In genomic region chr6:89278956-89279355, GRCh38 we compare ENCODE assay signal across 33 cellular contexts. TPM values are rescaled to one million over a fixed set of nuclear protein-coding genes. Genes with fewer than 3 reads are reported as not detected.
"Had no signal": no experiment of that assay in that cellular context is flagged by ENCODE, and none has a peak within 500 bp of the region (broad histone marks: within the 10 kb centered on the region; RNA-seq: fewer than 3 reads in every experiment).

No MANE protein-coding gene starts in this region.

- H3K9me3 Mint-ChIP-seq: activated CD4-positive, alpha-beta memory T cell treated with anti-CD3 and anti-CD28 coated beads, Interleukin-2, amount 10 ng/mL, durations not matched to agents 7 days and 5 days; activated CD4-positive, alpha-beta T cell treated with anti-CD3 and anti-CD28 coated beads, Interleukin-2, amount 10 ng/mL, durations not matched to agents 7 days and 5 days; activated naive CD4-positive, alpha-beta T cell treated with anti-CD3 and anti-CD28 coated beads for 36 hours; activated naive CD4-positive, alpha-beta T cell treated with anti-CD3 and anti-CD28 coated beads, Interleukin-2, amount 50 U/mL, for 72 hours; activated T-helper 1 cell treated with anti-CD3 and anti-CD28 coated beads, Interleukin-12 subunit alpha, Interleukin-12 subunit beta, Interleukin-2, Interleukin-4 antibody, amounts not matched to agents 30 ng/mL and 10 ng/mL and 1 ng/mL, durations not matched to agents 14 hours and 24 hours and 36 hours; activated T-helper 2 cell treated with anti-CD3 and anti-CD28 coated beads, Interferon-gamma antibody, Interleukin-2, Interleukin-4, amounts not matched to agents 10 μg/mL and 5 μg/mL and 100 μg/mL, durations not matched to agents 14 hours and 24 hours and 36 hours; T-helper 2 cell treated with Interferon-gamma antibody and Interleukin-4, amounts not matched to agents 5 μg/mL and 100 μg/mL, for 36 hours; WTC11 had no signal

- H3K4me1 ChIP-seq: adrenal gland, ascending aorta, breast epithelium, esophagus squamous epithelium, gastroesophageal sphincter had no signal

- ATAC-seq: activated naive CD4-positive, alpha-beta T cell treated with anti-CD3 and anti-CD28 coated beads, Interleukin-2, amount 50 U/mL, for 72 hours; gastroesophageal sphincter; heart right ventricle; T-helper 17 cell; WTC11 had no signal

- H3K36me3 ChIP-seq: adrenal gland, ascending aorta, breast epithelium, cardiac muscle cell, esophagus squamous epithelium, gastroesophageal sphincter, heart right ventricle had no signal

- H3K9me3 ChIP-seq: adrenal gland, ascending aorta, breast epithelium, esophagus squamous epithelium, gastroesophageal sphincter, heart right ventricle had no signal

- H3K27me3 ChIP-seq: adrenal gland, ascending aorta, breast epithelium, cardiac muscle cell, esophagus squamous epithelium, gastroesophageal sphincter, heart right ventricle had no signal

- H3K4me3 ChIP-seq: adrenal gland, ascending aorta, breast epithelium, cardiac muscle cell, esophagus squamous epithelium, gastroesophageal sphincter, heart right ventricle had no signal

- H3K27ac ChIP-seq: adrenal gland, ascending aorta, breast epithelium, cardiac muscle cell, epithelial cell of prostate, esophagus squamous epithelium, gastroesophageal sphincter, heart right ventricle, VCaP had no signal

- DNase-seq: activated CD4-positive, alpha-beta memory T cell treated with anti-CD3 and anti-CD28 coated beads, Interleukin-2, amount 10 ng/mL, durations not matched to agents 7 days and 5 days; activated CD4-positive, alpha-beta T cell treated with anti-CD3 and anti-CD28 coated beads for 1 hour; activated CD4-positive, alpha-beta T cell treated with anti-CD3 and anti-CD28 coated beads for 4 hours; activated CD4-positive, alpha-beta T cell treated with anti-CD3 and anti-CD28 coated beads, Interleukin-2, amount 10 ng/mL, durations not matched to agents 7 days and 5 days; activated CD4-positive, alpha-beta T cell treated with anti-CD3 and anti-CD28 coated beads, Interleukin-2, amount 50 U/mL, for 4 hours; activated effector memory CD4-positive, alpha-beta T cell treated with anti-CD3 and anti-CD28 coated beads, Interleukin-2, amount 50 U/mL, for 16 hours; activated naive CD4-positive, alpha-beta T cell treated with anti-CD3 and anti-CD28 coated beads for 36 hours; activated T-cell treated with anti-CD3 and anti-CD28 coated beads, Interleukin-2, amount 50 U/mL, for 1 hour; activated T-cell treated with anti-CD3 and anti-CD28 coated beads, Interleukin-2, amount 50 U/mL, for 48 hours; amygdala; central memory CD4-positive, alpha-beta T cell; cortex of kidney; dermis blood vessel endothelial cell; effector CD8-positive, alpha-beta T cell; esophagus squamous epithelium; foreskin melanocyte; heart right ventricle; T-helper 1 cell; T-helper 17 cell; T1000 had no signal

- H3K36me3 Mint-ChIP-seq: activated naive CD4-positive, alpha-beta T cell treated with anti-CD3 and anti-CD28 coated beads, Interleukin-2, amount 50 U/mL, for 72 hours; brain; WTC11 had no signal

- H3K4me3 Mint-ChIP-seq: activated CD4-positive, alpha-beta memory T cell treated with anti-CD3 and anti-CD28 coated beads, Interleukin-2, amount 10 ng/mL, durations not matched to agents 7 days and 5 days; activated CD4-positive, alpha-beta T cell treated with anti-CD3 and anti-CD28 coated beads, Interleukin-2, amount 10 ng/mL, durations not matched to agents 7 days and 5 days; activated naive CD4-positive, alpha-beta T cell treated with anti-CD3 and anti-CD28 coated beads for 36 hours; activated T-helper 1 cell treated with anti-CD3 and anti-CD28 coated beads, Interleukin-12 subunit alpha, Interleukin-12 subunit beta, Interleukin-2, Interleukin-4 antibody, amounts not matched to agents 30 ng/mL and 10 ng/mL and 1 ng/mL, durations not matched to agents 14 hours and 24 hours and 36 hours; brain; T-helper 17 cell; T-helper 2 cell treated with Interferon-gamma antibody and Interleukin-4, amounts not matched to agents 5 μg/mL and 100 μg/mL, for 36 hours; WTC11 had no signal

- H3K27ac Mint-ChIP-seq: activated CD4-positive, alpha-beta memory T cell treated with anti-CD3 and anti-CD28 coated beads, Interleukin-2, amount 10 ng/mL, durations not matched to agents 7 days and 5 days; activated CD4-positive, alpha-beta T cell treated with anti-CD3 and anti-CD28 coated beads, Interleukin-2, amount 10 ng/mL, durations not matched to agents 7 days and 5 days; activated naive CD4-positive, alpha-beta T cell treated with anti-CD3 and anti-CD28 coated beads for 36 hours; activated naive CD4-positive, alpha-beta T cell treated with anti-CD3 and anti-CD28 coated beads, Interleukin-2, amount 50 U/mL, for 72 hours; activated T-helper 1 cell treated with anti-CD3 and anti-CD28 coated beads, Interleukin-12 subunit alpha, Interleukin-12 subunit beta, Interleukin-2, Interleukin-4 antibody, amounts not matched to agents 30 ng/mL and 10 ng/mL and 1 ng/mL, durations not matched to agents 14 hours and 24 hours and 36 hours; activated T-helper 2 cell treated with anti-CD3 and anti-CD28 coated beads, Interferon-gamma antibody, Interleukin-2, Interleukin-4, amounts not matched to agents 10 μg/mL and 5 μg/mL and 100 μg/mL, durations not matched to agents 14 hours and 24 hours and 36 hours; brain; T-helper 17 cell; T-helper 2 cell treated with Interferon-gamma antibody and Interleukin-4, amounts not matched to agents 5 μg/mL and 100 μg/mL, for 36 hours; WTC11 had no signal

- H3K4me1 Mint-ChIP-seq: brain, WTC11 had no signal

RNA-seq across cellular contexts. Expression of gene GABRR2, which starts 36.1 kb away (rescaled TPM):
- total RNA-seq: activated naive CD4-positive, alpha-beta T cell treated with anti-CD3 and anti-CD28 coated beads for 36 hours; WTC11 had no signal
